9 cellular contexts compared by ENCODE assay signal in genomic region chr11:46686886-46687810, GRCh38. TPM values are rescaled to one million over a fixed set of nuclear protein-coding genes. Genes with fewer than 3 reads are reported as not detected.
DNase-seq lines count a peak whose midpoint lies in the region; FAIRE-seq and TF ChIP-seq lines count a peak whose summit lies in the region.
"Had no signal": no experiment of that assay in that cellular context is flagged by ENCODE, and none has a peak within 500 bp of the region (broad histone marks: within the 10 kb centered on the region; RNA-seq: fewer than 3 reads in every experiment).

No MANE protein-coding gene starts in this region.

- TF ChIP-seq CTCF in bronchial epithelial cell (IDR thresholded peaks at IDR 0.05; ENCODE audit: insufficient read depth, low read length, severe bottlenecking) (no peak), liver (IDR thresholded peaks at IDR 0.05; ENCODE audit: low read depth, low read length, missing input control) (no peak)

- no peaks in the 10 kb centered on the region for H3K9me3 ChIP-seq in GM23248 (ENCODE audit: low read depth)
- H3K9me3 ChIP-seq in liver (ENCODE audit: control insufficient read depth in 4 of 4, low read length in 3 of 4): no peaks in the 10 kb centered on the region

- no peak for TF ChIP-seq RAD21 in liver (IDR thresholded peaks at IDR 0.05)

- in situ Hi-C loops in GM23248 (cut with MboI): no loop called here

- no peaks in the 10 kb centered on the region for H3K27me3 ChIP-seq in GM23248 (replicated peaks; ENCODE audit: insufficient read depth)
- H3K27me3 ChIP-seq in bronchial epithelial cell (ENCODE audit: control insufficient read depth, insufficient read depth, low read length): no peaks in the 10 kb centered on the region
- no peaks in the 10 kb centered on the region for H3K27me3 ChIP-seq in liver (ENCODE audit: control insufficient read depth in 4 of 4, insufficient read depth in 4 of 4, low read length in 3 of 4)

- H3K4me1 ChIP-seq in GM23248 (ENCODE audit: insufficient read depth) (peaks cover 11% of the 10 kb centered on the region), liver (ENCODE audit: control insufficient read depth in 4 of 4, insufficient read depth in 4 of 4, low read length in 3 of 4) (peaks cover 0 to 2% (median 0%) of the 10 kb centered on the region in 4 donors)

- no peak overlapping the region for H3K4me3 ChIP-seq in GM23248
- H3K4me3 ChIP-seq in bronchial epithelial cell (ENCODE audit: low read depth, low read length): no peak overlapping the region
- H3K4me3 ChIP-seq in liver (ENCODE audit: low read depth in 1 of 3, low read length in 3 of 3): no peak overlapping the region

- H3K9ac ChIP-seq in GM23248 (peak overlapping the region; percentile 50), liver (ENCODE audit: low read depth in 1 of 2, low read length in 2 of 2) (no peak overlapping the region)

- no peaks in the 10 kb centered on the region for H3K9me2 ChIP-seq in GM23248 (ENCODE audit: insufficient read depth)

- peaks cover 9% of the 10 kb centered on the region for H3F3A ChIP-seq in GM23248 (ENCODE audit: insufficient read depth)

- no peaks in the 10 kb centered on the region for H4K20me1 ChIP-seq in GM23248 (ENCODE audit: insufficient read depth)

- 74 to 82% methylated on average over 15 of the region's 15 CpGs for WGBS in GM23248 (ENCODE audit: low coverage in 1 of 2, low lambda C conversion rate in 2 of 2, missing lambda C conversion rate in 2 of 2), 2 experiments
- 82% methylated on average over 15 of the region's 15 CpGs for WGBS in liver

- H2AFZ ChIP-seq in GM23248: no peak overlapping the region

- peaks cover 46% of the 10 kb centered on the region for H3K79me2 ChIP-seq in GM23248 (ENCODE audit: insufficient read depth)

- peak overlapping the region; percentile 78 for H3K27ac ChIP-seq in GM23248
- H3K27ac ChIP-seq in liver (ENCODE audit: low read depth in 1 of 2, low read length in 2 of 2): peak overlapping the region in 1 of 2 donors; percentile 35

- H3K36me3 ChIP-seq in GM23248 (ENCODE audit: low read depth) (peaks cover 17% of the 10 kb centered on the region), bronchial epithelial cell (ENCODE audit: control insufficient read depth, insufficient read depth, low read length) (peaks cover 9% of the 10 kb centered on the region), liver (ENCODE audit: control insufficient read depth in 4 of 4, insufficient read depth in 3 of 4, low read depth in 1 of 4, low read length in 3 of 4) (peaks cover 3 to 53% (median 29%) of the 10 kb centered on the region in 4 donors)

- DNase-seq in AG08395 (ENCODE audit: low spot score): peak; percentile 53
- DNase-seq in GM23248: peak; percentile 96
- DNase-seq in bronchial epithelial cell (ENCODE audit: low read depth): peak; percentile 98
- no peak for DNase-seq in T-helper 1 cell
- DNase-seq in activated gamma-delta T cell (lab: John Stamatoyannopoulos, UW): no peak
- no peak for DNase-seq in middle frontal gyrus (ENCODE audit: extremely low spot score, low spot score)
- DNase-seq in NCI-H146 (lab: John Stamatoyannopoulos, UW): no peak
- DNase-seq: effector CD8-positive, alpha-beta T cell had no signal

- FAIRE-seq in bronchial epithelial cell (lab: Jason Lieb, UNC): peak; percentile 64

- H3K4me2 ChIP-seq in GM23248 (ENCODE audit: unreplicated experiment): peak overlapping the region; percentile 15

TF ChIP-seq in liver, 16 proteins besides CTCF, POLR2A, EP300 and RAD21:
- TF ChIP-seq TAF1 (conservative IDR thresholded peaks at IDR 0.05) (no peak), NR2F2 (IDR thresholded peaks at IDR 0.05) (peak; percentile 54)

RNA-seq across cellular contexts. Expression of gene ARHGAP1, which starts 13.3 kb away (rescaled TPM):
- 41.5 and 54.3 TPM in 2 replicates for total RNA-seq in GM23248 (2014; rRNA removed; shearing (Covaris generic))
- polyA plus RNA-seq in GM23248 (2016; fragmentation: Nextera tagmentation; extraction: Ambion mirVana) (98.5 and 107 TPM in 2 replicates), liver (10 to 100 TPM; 18.5 to 21.6 TPM)
- total RNA-seq in bronchial epithelial cell (15.5 and 19.6 TPM in 2 replicates), liver (10 to 100 TPM; 10.9 to 21.9 TPM)

RNA-seq across cellular contexts. Expression of gene ZNF408, which starts 13.7 kb away (rescaled TPM):
- 9.6 and 11.9 TPM in 2 replicates for total RNA-seq in GM23248 (2014; rRNA removed; shearing (Covaris generic))
- polyA plus RNA-seq in GM23248 (2016; fragmentation: Nextera tagmentation; extraction: Ambion mirVana): 9.9 and 11.3 TPM in 2 replicates
- total RNA-seq in bronchial epithelial cell: 7.6 and 8.2 TPM in 2 replicates
- 1 to 10 TPM; 3.4 to 8.4 TPM for total RNA-seq in liver
- 1 to 10 TPM; 4.8 to 6.3 TPM for polyA plus RNA-seq in liver

RNA-seq across cellular contexts. Expression of gene F2, which starts 31.9 kb away (rescaled TPM):
- total RNA-seq in GM23248 (2014; rRNA removed; shearing (Covaris generic)): not detected in 2 replicates
- not detected in 2 replicates for polyA plus RNA-seq in GM23248 (2016; fragmentation: Nextera tagmentation; extraction: Ambion mirVana)
- 0.26 and 0.38 TPM in 2 replicates for total RNA-seq in bronchial epithelial cell
- total RNA-seq in liver: 1,000 to 10,000 TPM in 1 of 2 donors, 100 to 1,000 TPM in 1; 631 to 1,505 TPM
- 1,000 to 10,000 TPM; 1,126 to 1,337 TPM for polyA plus RNA-seq in liver

Comparison
In these comparisons a context has a peak if more than half of its experiments do, and no peak if none do; other contexts are left out.
1. DNase-seq: peak in AG08395 (single experiment), GM23248 (single experiment) and bronchial epithelial cell (single experiment); none in T-helper 1 cell (0 of 5), activated gamma-delta T cell (single experiment), middle frontal gyrus (single experiment) and NCI-H146 (single experiment).
2. RNA of gene F2, which starts 31.9 kb away (total RNA-seq): 631 to 1,505 TPM in liver; 0.26 to 0.38 TPM in bronchial epithelial cell and not detected in GM23248; every median in the first group is over 100 times any median in the second.